9 cellular contexts compared by ENCODE assay signal in genomic region chr4:26342328-26343040, GRCh38. TPM values are rescaled to one million over a fixed set of nuclear protein-coding genes. Genes with fewer than 3 reads are reported as not detected.
DNase-seq lines count a peak whose midpoint lies in the region; ATAC-seq, FAIRE-seq and TF ChIP-seq lines count a peak whose summit lies in the region.
"Had no signal": no experiment of that assay in that cellular context is flagged by ENCODE, and none has a peak within 500 bp of the region (broad histone marks: within the 10 kb centered on the region; RNA-seq: fewer than 3 reads in every experiment).

No MANE protein-coding gene starts in this region.

- H3K4me2 ChIP-seq in trophoblast cell (ENCODE audit: low read length), result no peak overlapping the region

- no peak overlapping the region for H2BK120ac ChIP-seq in trophoblast cell (ENCODE audit: insufficient read depth, low read length, poor library complexity)

- no peak overlapping the region for H3K4me3 ChIP-seq in trophoblast cell (ENCODE audit: low read depth, low read length)
- H3K4me3 ChIP-seq: sigmoid colon had no signal

- no peak overlapping the region for H4K91ac ChIP-seq in trophoblast cell (ENCODE audit: low read depth, low read length)

- no peak for TF ChIP-seq POLR2A in GM12891 (IDR thresholded peaks at IDR 0.05; ENCODE audit: low read depth, low read length)

- no peak overlapping the region for H3K4ac ChIP-seq in trophoblast cell (ENCODE audit: low read depth, low read length)

- H2AFZ ChIP-seq in trophoblast cell (ENCODE audit: insufficient read depth, low read length, poor library complexity), result no peak overlapping the region

- no peaks in the 10 kb centered on the region for H3K36me3 ChIP-seq in trophoblast cell (ENCODE audit: control insufficient read depth in 1 of 2, insufficient read depth in 2 of 2, low read length in 2 of 2)
- H3K36me3 ChIP-seq: sigmoid colon had no signal

- H2AK5ac ChIP-seq in trophoblast cell (ENCODE audit: low read length), result no peak overlapping the region

- no peaks in the 10 kb centered on the region for H3K79me1 ChIP-seq in trophoblast cell (ENCODE audit: low read length)

- H3K18ac ChIP-seq in trophoblast cell (ENCODE audit: low read length), result no peak overlapping the region

- H4K12ac ChIP-seq in trophoblast cell (ENCODE audit: low read depth, low read length), result no peak overlapping the region

- WGBS in trophoblast cell (ENCODE audit: extremely low coverage, insufficient coverage, insufficient read length), result no CpG with 5 or more reads among the region's 3 CpGs

- peak; percentile 78 for FAIRE-seq in GM12891 (lab: Jason Lieb, UNC)

- H3K27me3 ChIP-seq in trophoblast cell (ENCODE audit: insufficient read depth, low read length), result no peaks in the 10 kb centered on the region
- H3K27me3 ChIP-seq: sigmoid colon had no signal

- no peak overlapping the region for H2BK12ac ChIP-seq in trophoblast cell (ENCODE audit: low read length)

- H3K79me2 ChIP-seq in trophoblast cell (ENCODE audit: control insufficient read depth, insufficient read depth, low read length, poor library complexity), result peaks cover 9% of the 10 kb centered on the region

- no peak overlapping the region for H3K9ac ChIP-seq in trophoblast cell (ENCODE audit: low read length)

- H3K27ac ChIP-seq in trophoblast cell (ENCODE audit: low read depth, low read length), result peak overlapping the region; percentile 71
- H3K27ac ChIP-seq: sigmoid colon had no signal

- H3K14ac ChIP-seq in trophoblast cell (ENCODE audit: low read length), result no peak overlapping the region

- H2BK5ac ChIP-seq in trophoblast cell (ENCODE audit: low read depth, low read length, poor library complexity), result no peak overlapping the region

- no peak overlapping the region for H3K23ac ChIP-seq in trophoblast cell (ENCODE audit: low read length)

- H3K4me1 ChIP-seq in trophoblast cell (ENCODE audit: control insufficient read depth in 1 of 2, insufficient read depth in 2 of 2, low read length in 2 of 2), result peaks cover 6 to 14% of the 10 kb centered on the region in 2 experiments

- no peak for DNase-seq in GM12891 (ENCODE audit: insufficient read length, low spot score)
- peak; percentile 78 for DNase-seq in NCI-H226
- DNase-seq in epidermal melanocyte (ENCODE audit: insufficient read length, low spot score), result peak; percentile 64
- peak; percentile 65 to 88 for DNase-seq in trophoblast cell
- DNase-seq in NCI-H748 (lab: John Stamatoyannopoulos, UW; ENCODE audit: unreplicated experiment), result no peak
- no peak for DNase-seq in NCI-H1694 treated with DMSO at 0.1 percent for 48 hours (lab: John Stamatoyannopoulos, UW)
- DNase-seq: sigmoid colon had no signal

- no peak overlapping the region for H4K8ac ChIP-seq in trophoblast cell (ENCODE audit: low read depth, low read length)

- no peaks in the 10 kb centered on the region for H3K9me3 ChIP-seq in trophoblast cell (ENCODE audit: insufficient read depth, low read depth, low read length)
- H3K9me3 ChIP-seq: sigmoid colon had no signal

- ATAC-seq in HG03442 (IDR thresholded peaks at IDR 0.05; ENCODE audit: unreplicated experiment) (no peak), HG03354 (IDR thresholded peaks at IDR 0.05; ENCODE audit: poor library complexity, severe bottlenecking, unreplicated experiment) (no peak)

TF ChIP-seq in GM12891, 5 proteins besides CTCF, POLR2A, EP300 and RAD21:
- TF ChIP-seq POU2F2 (IDR thresholded peaks at IDR 0.05; ENCODE audit: low read depth, low read length), result no peak
- no peak for TF ChIP-seq PAX5 (IDR thresholded peaks at IDR 0.05; ENCODE audit: insufficient read depth, low read length, severe bottlenecking)

RNA-seq across cellular contexts. Expression of gene RBPJ, which starts 21.7 kb away (rescaled TPM):
- 30.5 TPM for polyA plus RNA-seq in GM12891 (2012; ENCODE audit: low read depth, missing spikeins)
- 45.4 and 47.2 TPM in 2 replicates for polyA plus RNA-seq in trophoblast cell (2013)

Comparison
In these comparisons a context has a peak if more than half of its experiments do, and no peak if none do; other contexts are left out.
1. DNase-seq: peak in NCI-H226 (single experiment), epidermal melanocyte (single experiment) and trophoblast cell (2 of 2); none in GM12891 (single experiment), NCI-H748 (single experiment) and NCI-H1694 treated with DMSO at 0.1 percent for 48 hours (single experiment).